8 cellular contexts compared by ENCODE assay signal in genomic region chr12:57893460-57894353, GRCh38. TPM values are rescaled to one million over a fixed set of nuclear protein-coding genes. Genes with fewer than 3 reads are reported as not detected.
DNase-seq lines count a peak whose midpoint lies in the region; TF ChIP-seq lines count a peak whose summit lies in the region.

No MANE protein-coding gene starts in this region.

- H3K4me3 Mint-ChIP-seq in CD4-positive, alpha-beta memory T cell: peak overlapping the region in 6 of 8 donors; percentile 3 to 83 (median 76)
- peak overlapping the region; percentile 70 to 83 (median 79) for H3K4me3 Mint-ChIP-seq in brain

- intact Hi-C loops in CD4-positive, alpha-beta memory T cell (cut with micrococcal nuclease): no loop called here

- TF ChIP-seq CTCF in brain (conservative IDR thresholded peaks at IDR 0.05) (no peak), GM13977 (IDR thresholded peaks at IDR 0.05; ENCODE audit: extremely low read depth, insufficient read depth, missing control alignments) (no peak)

- H3K27ac ChIP-seq in CD4-positive, alpha-beta memory T cell (ENCODE audit: low read depth, low read length): no peak overlapping the region

- H3K36me3 Mint-ChIP-seq in CD4-positive, alpha-beta memory T cell: no peaks in the 10 kb centered on the region
- no peaks in the 10 kb centered on the region for H3K36me3 Mint-ChIP-seq in brain

- no peak overlapping the region for H3K4me3 ChIP-seq in CD4-positive, alpha-beta memory T cell (ENCODE audit: low read length in 2 of 2)
- H3K4me3 ChIP-seq in iPS-11a (ENCODE audit: low read depth, low read length) (peak overlapping the region; percentile 0), skeletal muscle cell (ENCODE audit: low read depth, low read length) (peak overlapping the region; percentile 14)

- no peaks in the 10 kb centered on the region for H3K36me3 ChIP-seq in CD4-positive, alpha-beta memory T cell (ENCODE audit: insufficient read depth, low read length)

- in situ Hi-C loops in GM13977 (cut with MboI; ENCODE audit: low pct_unique_long_range_greater_than_20kb, low sequenced_read_pairs, unreplicated experiment): no loop called here

- CTCF ChIA-PET in CD4-positive, alpha-beta memory T cell (lab: Charles Lee; ENCODE audit: partially characterized antibody): interaction anchor here (0.8 to 4.7 kb wide), 5 partner anchors 11 to 134 kb away, joined by 3 to 46 read pairs (median 3); partner anchors contain the start of gene CYP27B1

- H3K9me3 ChIP-seq in CD4-positive, alpha-beta memory T cell (ENCODE audit: control insufficient read depth in 1 of 2, low read length in 2 of 2): no peaks in the 10 kb centered on the region

- peak overlapping the region; percentile 73 to 95 (median 89) for H3K27ac Mint-ChIP-seq in CD4-positive, alpha-beta memory T cell
- peak overlapping the region; percentile 99 to 100 (median 99) for H3K27ac Mint-ChIP-seq in brain

- H3K9me3 Mint-ChIP-seq in CD4-positive, alpha-beta memory T cell: no peaks in the 10 kb centered on the region
- H3K9me3 Mint-ChIP-seq in brain: no peaks in the 10 kb centered on the region

- H3K27me3 ChIP-seq in CD4-positive, alpha-beta memory T cell (ENCODE audit: insufficient read depth, low read length): no peaks in the 10 kb centered on the region

- H3K4me1 ChIP-seq in CD4-positive, alpha-beta memory T cell (ENCODE audit: insufficient read depth, low read length): peaks cover 61% of the 10 kb centered on the region

- H3K4me1 Mint-ChIP-seq in CD4-positive, alpha-beta memory T cell: peaks cover 40 to 69% (median 52%) of the 10 kb centered on the region in 4 donors
- peaks cover 95% of the 10 kb centered on the region for H3K4me1 Mint-ChIP-seq in brain

- POLR2A ChIA-PET in CD4-positive, alpha-beta memory T cell (lab: Charles Lee; ENCODE audit: partially characterized antibody): interaction anchor here (0.5 to 8.6 kb wide), 7 partner anchors 11 to 112 kb away, joined by 3 to 113 read pairs (median 3); partner anchors contain the start of gene CTDSP2

- no peak for DNase-seq in CD4-positive, alpha-beta memory T cell
- peak; percentile 42 for DNase-seq in MV-4-11 (lab: John Stamatoyannopoulos, UW)
- DNase-seq in skeletal muscle cell (ENCODE audit: low read depth): peak; percentile 93
- DNase-seq in activated naive CD4-positive, alpha-beta T cell (lab: John Stamatoyannopoulos, UW): no peak
- DNase-seq in GM13977 (ENCODE audit: low spot score): no peak
- no peak for DNase-seq in stimulated activated CD4-positive, alpha-beta T cell treated with anti-CD3 and anti-CD28 coated beads, Interleukin-2, amount 100 ng/mL, for 48 hours

- H3K27me3 Mint-ChIP-seq in CD4-positive, alpha-beta memory T cell: peaks cover 0 to 2% of the 10 kb centered on the region in 2 donors
- peaks cover 4% of the 10 kb centered on the region for H3K27me3 Mint-ChIP-seq in brain

RNA-seq across cellular contexts. Expression of gene CTDSP2, which starts 47.2 kb away (rescaled TPM):
- total RNA-seq in CD4-positive, alpha-beta memory T cell: 100 to 1,000 TPM; 274 to 285 TPM
- 10 to 100 TPM; 57.7 to 74.8 TPM for polyA plus RNA-seq in CD4-positive, alpha-beta memory T cell
- 67.6 TPM for polyA plus RNA-seq in brain (ENCODE audit: insufficient read depth, low read depth, low replicate concordance)

RNA-seq across cellular contexts. Expression of gene ATP23, which starts 47.7 kb away (rescaled TPM):
- 1 to 10 TPM; 6.1 to 6.7 TPM for total RNA-seq in CD4-positive, alpha-beta memory T cell
- polyA plus RNA-seq in CD4-positive, alpha-beta memory T cell: 10 to 100 TPM; 16.6 to 22.9 TPM
- 9.6 TPM for polyA plus RNA-seq in brain (ENCODE audit: insufficient read depth, low read depth, low replicate concordance)

Comparison
In these comparisons a context has a peak if more than half of its experiments do, and no peak if none do; other contexts are left out.
1. DNase-seq: peak in MV-4-11 (single experiment) and skeletal muscle cell (single experiment); none in CD4-positive, alpha-beta memory T cell (0 of 5), activated naive CD4-positive, alpha-beta T cell (0 of 4), GM13977 (single experiment) and stimulated activated CD4-positive, alpha-beta T cell treated with anti-CD3 and anti-CD28 coated beads, Interleukin-2, amount 100 ng/mL, for 48 hours (0 of 2).
2. H3K4me3 ChIP-seq: peak in iPS-11a (single experiment) and skeletal muscle cell (single experiment); none in CD4-positive, alpha-beta memory T cell (0 of 2).